In the genomic region with DNA sequence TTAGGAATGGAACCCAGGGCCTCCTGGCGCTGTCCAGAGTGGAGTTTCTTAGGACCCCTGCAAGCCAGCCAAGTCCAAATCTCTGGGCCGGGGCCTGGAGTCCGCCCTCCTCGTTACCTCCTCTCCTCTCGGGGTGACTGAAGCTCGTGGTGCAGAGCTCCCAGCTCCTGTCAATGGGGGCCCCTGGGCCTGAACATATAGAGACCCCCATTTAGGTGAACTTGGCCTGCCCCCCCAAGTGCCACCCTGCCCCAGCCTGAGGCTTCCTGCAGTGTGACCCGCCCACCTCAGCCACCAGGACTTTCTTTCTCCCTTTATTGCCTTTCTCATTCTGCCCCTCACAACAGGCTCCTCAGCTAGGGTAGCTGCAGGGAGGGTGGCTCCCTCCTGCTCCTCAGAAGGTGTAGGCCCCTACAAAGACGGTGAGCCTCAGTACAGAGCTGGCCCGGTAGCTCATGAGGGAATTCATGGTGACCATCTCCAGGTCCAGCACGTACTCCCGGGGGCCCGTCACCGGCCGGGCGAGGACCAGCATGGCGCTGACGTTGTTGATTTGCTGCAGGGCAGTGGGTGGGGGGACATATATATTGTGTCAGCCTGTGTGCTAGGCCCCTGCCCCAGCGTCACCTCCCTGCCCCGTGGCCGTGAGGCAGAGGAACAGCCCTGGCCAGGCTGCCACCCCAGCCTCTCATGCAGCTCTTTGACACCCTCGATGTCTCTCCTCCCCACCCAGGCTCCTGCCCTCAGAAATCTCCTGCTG, we compare ENCODE assay signal across 19 cellular contexts. TPM values are rescaled to one million over a fixed set of nuclear protein-coding genes. Genes with fewer than 3 reads are reported as not detected.
DNase-seq lines count a peak whose midpoint lies in the region; ATAC-seq and TF ChIP-seq lines count a peak whose summit lies in the region.
"Had no signal": no experiment of that assay in that cellular context is flagged by ENCODE, and none has a peak within 500 bp of the region (broad histone marks: within the 10 kb centered on the region; RNA-seq: fewer than 3 reads in every experiment).

No MANE protein-coding gene starts in this region.

- intact Hi-C loops in A673 (cut with micrococcal nuclease; ENCODE audit: unreplicated experiment), result no loop called here
- intact Hi-C loops in Caco-2 (cut with micrococcal nuclease; ENCODE audit: unreplicated experiment), result no loop called here

- H3K27ac ChIP-seq in A673 (ENCODE audit: low read depth, low read length, poor library complexity, severe bottlenecking) (peak overlapping the region; percentile 27), HL-60 (replicated peaks) (peak overlapping the region; percentile 43), neural progenitor cell (no peak overlapping the region)
- H3K27ac ChIP-seq: coronary artery had no signal

- peaks cover 19% of the 10 kb centered on the region for H3F3A ChIP-seq in neural progenitor cell (ENCODE audit: low read depth)

- H3K36me3 Mint-ChIP-seq in chondrocyte (ENCODE audit: low read depth) (peaks cover 26% of the 10 kb centered on the region), neural progenitor cell (peaks cover 9% of the 10 kb centered on the region), Caco-2 (ENCODE audit: insufficient read depth, unreplicated experiment) (peaks cover 52% of the 10 kb centered on the region)
- H3K36me3 Mint-ChIP-seq: activated naive CD8-positive, alpha-beta T cell had no signal

- H3K27me3 ChIP-seq in A673 (replicated peaks; ENCODE audit: insufficient read depth, low read depth, low read length, poor library complexity), result no peaks in the 10 kb centered on the region
- no peaks in the 10 kb centered on the region for H3K27me3 ChIP-seq in HL-60 (ENCODE audit: insufficient read depth, poor library complexity, severe bottlenecking)
- peaks cover under 1% of the 10 kb centered on the region for H3K27me3 ChIP-seq in neural progenitor cell
- no peaks in the 10 kb centered on the region for H3K27me3 ChIP-seq in Caco-2 (replicated peaks; ENCODE audit: control insufficient read depth, insufficient read depth, low read length)

- DNase-seq in A673 (ENCODE audit: low spot score), result no peak
- DNase-seq in HL-60 (ENCODE audit: low read depth in 1 of 2, low spot score in 1 of 2), result no peak
- peak; percentile 72 for DNase-seq in chondrocyte (ENCODE audit: low spot score)
- no peak for DNase-seq in neural progenitor cell (ENCODE audit: low spot score)
- DNase-seq in COR-L47 (lab: John Stamatoyannopoulos, UW), result no peak
- DNase-seq in stimulated activated CD4-positive, alpha-beta T cell treated with anti-CD3 and anti-CD28 coated beads, Interleukin-2, amount 100 ng/mL, for 24 hours, result no peak
- DNase-seq in Caco-2, result no peak
- DNase-seq: activated CD4-positive, alpha-beta T cell treated with anti-CD3 and anti-CD28 coated beads for 1 hour; NCI-H1417 treated with DMSO at 0.1 percent for 48 hours; NCI-H524; nucleus accumbens had no signal

- H3K4me1 Mint-ChIP-seq in chondrocyte (ENCODE audit: low read depth) (peaks cover 53% of the 10 kb centered on the region), neural progenitor cell (peaks cover 31% of the 10 kb centered on the region), Caco-2 (ENCODE audit: low read depth, unreplicated experiment) (no peaks in the 10 kb centered on the region)

- no peak overlapping the region for H3K4me3 Mint-ChIP-seq in chondrocyte (ENCODE audit: unreplicated experiment)
- no peak overlapping the region for H3K4me3 Mint-ChIP-seq in neural progenitor cell
- no peak overlapping the region for H3K4me3 Mint-ChIP-seq in Caco-2 (ENCODE audit: unreplicated experiment)
- H3K4me3 Mint-ChIP-seq: activated naive CD8-positive, alpha-beta T cell had no signal

- TF ChIP-seq CTCF in A673 (conservative IDR thresholded peaks at IDR 0.05; ENCODE audit: low read depth, low read length) (no peak), HL-60 (IDR thresholded peaks at IDR 0.05; ENCODE audit: insufficient read depth, low read length) (no peak), chondrocyte (IDR thresholded peaks at IDR 0.05) (no peak), neural progenitor cell (IDR thresholded peaks at IDR 0.05) (no peak), Caco-2 (IDR thresholded peaks at IDR 0.05; ENCODE audit: insufficient read depth in 1 of 2, low read depth in 1 of 2, low read length in 1 of 2, severe bottlenecking in 1 of 2, unreplicated experiment in 1 of 2) (no peak)

- no TSS peak for BruUV-seq in A673 (replicated peaks; lab: Mats Ljungman, UMichigan)
- BruUV-seq in Caco-2 (replicated peaks; lab: Mats Ljungman, UMichigan), result no TSS peak

- no peak overlapping the region for H3K4me3 ChIP-seq in A673 (ENCODE audit: low read depth, low read length, poor library complexity, severe bottlenecking)
- no peak overlapping the region for H3K4me3 ChIP-seq in HL-60 (replicated peaks; ENCODE audit: insufficient read depth, low read length)
- H3K4me3 ChIP-seq in neural progenitor cell, result no peak overlapping the region
- no peak overlapping the region for H3K4me3 ChIP-seq in Caco-2 (ENCODE audit: low read depth, low read length)
- H3K4me3 ChIP-seq: coronary artery had no signal

- peaks cover 12% of the 10 kb centered on the region for H4K20me1 ChIP-seq in neural progenitor cell (ENCODE audit: low read depth)

- H3K4me1 ChIP-seq in A673 (ENCODE audit: insufficient read depth, low read length, poor library complexity, severe bottlenecking), result peaks cover 23% of the 10 kb centered on the region
- H3K4me1 ChIP-seq in neural progenitor cell, result peaks cover under 1% of the 10 kb centered on the region
- peaks cover 2% of the 10 kb centered on the region for H3K4me1 ChIP-seq in Caco-2

- CTCF ChIA-PET in A673 (lab: Charles Lee), result interaction anchor here (1.1 kb wide), 1 partner anchor 22 kb away, joined by 9 read pairs; the partner anchor contains the start of gene FIBP
- CTCF ChIA-PET in Caco-2 (lab: Charles Lee), result no interaction called here

- H3K9me3 ChIP-seq in A673 (ENCODE audit: low read depth, low read length, poor library complexity, severe bottlenecking) (no peaks in the 10 kb centered on the region), neural progenitor cell (ENCODE audit: low read depth) (no peaks in the 10 kb centered on the region), Caco-2 (no peaks in the 10 kb centered on the region)

- no peak overlapping the region for H3K4me2 ChIP-seq in neural progenitor cell

- no peak overlapping the region for H2AFZ ChIP-seq in neural progenitor cell (replicated peaks)

- H3K9ac ChIP-seq in neural progenitor cell, result no peak overlapping the region

- no peak for ATAC-seq in HG03432 (IDR thresholded peaks at IDR 0.05; ENCODE audit: unreplicated experiment)
- ATAC-seq: left lobe of liver had no signal

- POLR2A ChIA-PET in A673 (lab: Charles Lee; ENCODE audit: low non-redundant PET), result no interaction called here
- POLR2A ChIA-PET in Caco-2 (lab: Charles Lee), result no interaction called here

- H3K79me2 ChIP-seq in neural progenitor cell (ENCODE audit: low read depth), result peaks cover 6% of the 10 kb centered on the region

- H3K27me3 Mint-ChIP-seq in chondrocyte (ENCODE audit: low read depth), result no peaks in the 10 kb centered on the region
- H3K27me3 Mint-ChIP-seq in neural progenitor cell (ENCODE audit: insufficient read depth, low read depth), result peaks cover 22% of the 10 kb centered on the region
- no peaks in the 10 kb centered on the region for H3K27me3 Mint-ChIP-seq in Caco-2 (ENCODE audit: insufficient read depth, unreplicated experiment)
- H3K27me3 Mint-ChIP-seq: activated naive CD8-positive, alpha-beta T cell; CD8-positive, alpha-beta memory T cell had no signal

- H3K36me3 ChIP-seq in A673 (ENCODE audit: insufficient read depth, low read length, poor library complexity, severe bottlenecking) (peaks cover 70% of the 10 kb centered on the region), neural progenitor cell (no peaks in the 10 kb centered on the region), Caco-2 (ENCODE audit: control insufficient read depth, insufficient read depth, low read length) (no peaks in the 10 kb centered on the region)

- H3K9me3 Mint-ChIP-seq in chondrocyte (ENCODE audit: low read depth) (no peaks in the 10 kb centered on the region), neural progenitor cell (no peaks in the 10 kb centered on the region), Caco-2 (ENCODE audit: unreplicated experiment) (no peaks in the 10 kb centered on the region)
- H3K9me3 Mint-ChIP-seq: CD8-positive, alpha-beta memory T cell had no signal

- H3K27ac Mint-ChIP-seq in chondrocyte (ENCODE audit: unreplicated experiment) (peak overlapping the region; percentile 57), neural progenitor cell (peak overlapping the region; percentile 69), Caco-2 (ENCODE audit: unreplicated experiment) (no peak overlapping the region)
- H3K27ac Mint-ChIP-seq: activated naive CD8-positive, alpha-beta T cell had no signal

RNA-seq across cellular contexts. Expression of gene EFEMP2, which starts 5.9 kb away (rescaled TPM):
- total RNA-seq in A673 (2021) (31.2 and 37.6 TPM in 2 replicates), chondrocyte (174 to 310 TPM (median 290 TPM) in 3 replicates), neural progenitor cell (ENCODE audit: low replicate concordance) (9.2 and 25.1 TPM in 2 replicates), Caco-2 (2022) (1.3 and 1.4 TPM in 2 replicates)

RNA-seq across cellular contexts. Expression of gene MUS81, which starts 6.5 kb away (rescaled TPM):
- 64.6 and 77.4 TPM in 2 replicates for total RNA-seq in A673 (2021)
- 55.7 to 68.4 TPM (median 66.3 TPM) in 3 replicates for total RNA-seq in chondrocyte
- total RNA-seq in neural progenitor cell (ENCODE audit: low replicate concordance), result 36.8 and 42.4 TPM in 2 replicates
- total RNA-seq in Caco-2 (2022), result 74.1 and 74.6 TPM in 2 replicates

RNA-seq across cellular contexts. Expression of gene CFL1, which starts 8.7 kb away (rescaled TPM):
- total RNA-seq in A673 (2021), result 1,449 and 1,649 TPM in 2 replicates
- total RNA-seq in chondrocyte, result 850 to 1,236 TPM (median 1,222 TPM) in 3 replicates
- total RNA-seq in neural progenitor cell (ENCODE audit: low replicate concordance), result 704 and 971 TPM in 2 replicates
- 960 and 1,056 TPM in 2 replicates for total RNA-seq in Caco-2 (2022)

RNA-seq across cellular contexts. Expression of gene CTSW, which starts 12.9 kb away (rescaled TPM):
- total RNA-seq in A673 (2021) (not detected in 2 replicates), chondrocyte (not detected in 3 replicates), neural progenitor cell (ENCODE audit: low replicate concordance) (not detected in 2 replicates), Caco-2 (2022) (not detected in 2 replicates)
- total RNA-seq: fibroblast of lung, H7, temporal lobe had no signal

RNA-seq across cellular contexts. Expression of gene FIBP, which starts 21.6 kb away (rescaled TPM):
- 98.5 and 116 TPM in 2 replicates for total RNA-seq in A673 (2021)
- 82.7 to 100 TPM (median 83.5 TPM) in 3 replicates for total RNA-seq in chondrocyte
- total RNA-seq in neural progenitor cell (ENCODE audit: low replicate concordance), result 92.1 and 113 TPM in 2 replicates
- total RNA-seq in Caco-2 (2022), result 56.8 and 61.5 TPM in 2 replicates
